16 cellular contexts compared by ENCODE assay signal in the genomic region with DNA sequence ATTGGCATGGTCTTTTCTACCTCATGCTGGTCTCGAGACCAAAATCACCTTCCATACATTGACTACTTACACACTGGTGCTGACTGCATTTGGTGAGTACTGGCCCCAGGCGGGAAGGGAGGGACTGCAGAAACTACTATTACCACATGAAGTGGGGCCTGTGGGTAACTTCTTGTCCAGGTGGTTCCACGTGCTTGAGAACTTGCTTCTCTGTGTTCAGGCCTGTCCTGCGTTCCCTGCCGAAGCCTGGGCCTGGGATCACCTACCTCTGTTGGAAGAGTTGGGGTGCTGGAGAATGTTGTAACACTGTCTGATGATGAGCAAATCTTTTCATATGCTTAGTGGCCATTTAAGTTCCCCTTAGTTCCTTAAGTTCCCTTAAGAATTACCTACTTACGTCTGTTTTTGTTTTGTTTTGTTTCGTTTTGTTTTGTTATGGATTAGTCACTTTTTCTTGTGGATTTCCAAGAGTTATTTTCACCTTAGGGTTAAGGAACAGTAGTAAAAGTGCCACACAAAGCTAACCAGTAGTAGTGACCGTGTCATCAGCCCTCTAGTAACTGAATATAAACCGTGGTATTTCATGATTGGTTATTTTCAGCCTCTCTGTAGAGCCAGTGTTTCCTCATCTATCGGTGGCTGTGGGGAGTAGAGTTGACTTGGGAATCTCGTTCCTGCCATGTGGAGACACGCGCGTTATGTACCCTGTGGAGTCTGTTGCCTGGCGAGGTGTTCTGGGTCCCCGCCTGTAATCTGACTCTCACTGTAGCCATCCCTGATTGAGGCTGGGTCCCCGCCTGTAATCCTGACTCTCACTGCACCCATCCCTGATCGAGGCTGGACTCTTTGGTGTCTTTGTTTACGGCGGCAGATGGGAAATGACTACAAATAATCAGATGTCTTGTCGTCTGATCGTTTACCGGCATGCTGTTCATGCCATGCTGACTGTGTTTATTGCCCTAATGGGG.
DNase-seq lines count a peak whose midpoint lies in the region; ATAC-seq and TF ChIP-seq lines count a peak whose summit lies in the region.
"Had no signal": no experiment of that assay in that cellular context is flagged by ENCODE, and none has a peak within 500 bp of the region (broad histone marks: within the 10 kb centered on the region; RNA-seq: fewer than 3 reads in every experiment).

No MANE protein-coding gene starts in this region.

- H3K4me3 Mint-ChIP-seq in CD14-positive monocyte: peak overlapping the region in 1 of 2 donors; percentile 46
- no peak overlapping the region; the same call in 2 of the 3 replicates for H3K4me3 Mint-ChIP-seq in GM23338
- H3K4me3 Mint-ChIP-seq in activated CD4-positive, alpha-beta memory T cell treated with anti-CD3 and anti-CD28 coated beads for 36 hours: no peak overlapping the region

- peaks cover 80% of the 10 kb centered on the region for H3K79me2 ChIP-seq in GM23338 (replicated peaks; ENCODE audit: insufficient read depth)

- TF ChIP-seq CTCF in CD14-positive monocyte (IDR thresholded peaks at IDR 0.05) (no peak), GM23338 (conservative IDR thresholded peaks at IDR 0.05; ENCODE audit: low read depth in 2 of 2) (no peak)

- no peak for DNase-seq in CD14-positive monocyte (ENCODE audit: low spot score)
- DNase-seq in GM23338 (ENCODE audit: low spot score): peak; percentile 58
- no peak for DNase-seq in activated CD4-positive, alpha-beta memory T cell treated with anti-CD3 and anti-CD28 coated beads for 36 hours
- DNase-seq in mesenteric fat pad (ENCODE audit: low spot score): peak; percentile 68
- no peak for DNase-seq in SKM-1 treated with dmso at 0.1 percent for 144 hours (lab: John Stamatoyannopoulos, UW; ENCODE audit: unreplicated experiment)
- no peak for DNase-seq in stimulated activated naive CD4-positive, alpha-beta T cell (lab: John Stamatoyannopoulos, UW)
- DNase-seq in AG08396 (ENCODE audit: low spot score): no peak
- DNase-seq: AML-193, cerebellar nuclear complex, DMS 273 treated with DMSO at 0.1 percent for 48 hours, mesendoderm, NCI-H345, small intestine had no signal

- CTCF ChIA-PET in activated CD4-positive, alpha-beta memory T cell treated with anti-CD3 and anti-CD28 coated beads for 36 hours (lab: Charles Lee): no interaction called here

- no peak overlapping the region for H3K4me3 ChIP-seq in GM23338
- H3K4me3 ChIP-seq: adrenal gland, Peyer's patch had no signal

- H2AFZ ChIP-seq in GM23338: no peak overlapping the region

- intact Hi-C loops in CD14-positive monocyte (cut with micrococcal nuclease): no loop called here
- intact Hi-C loops in activated CD4-positive, alpha-beta memory T cell treated with anti-CD3 and anti-CD28 coated beads for 36 hours (cut with micrococcal nuclease): no loop called here

- H3K36me3 Mint-ChIP-seq in CD14-positive monocyte: peaks cover 89 to 99% of the 10 kb centered on the region in 2 donors
- peaks cover 98% of the 10 kb centered on the region for H3K36me3 Mint-ChIP-seq in GM23338 (ENCODE audit: low read depth)
- H3K36me3 Mint-ChIP-seq in activated CD4-positive, alpha-beta memory T cell treated with anti-CD3 and anti-CD28 coated beads for 36 hours: peaks cover 69% of the 10 kb centered on the region

- no peaks in the 10 kb centered on the region for H3K9me2 ChIP-seq in GM23338 (ENCODE audit: insufficient read depth)

- H3K9me3 Mint-ChIP-seq in CD14-positive monocyte (no peaks in the 10 kb centered on the region), GM23338 (peaks cover 6% of the 10 kb centered on the region; the same call in 1 of the 3 replicates)
- H3K9me3 Mint-ChIP-seq in activated CD4-positive, alpha-beta memory T cell treated with anti-CD3 and anti-CD28 coated beads for 36 hours: no peaks in the 10 kb centered on the region

- H3K4me1 Mint-ChIP-seq in CD14-positive monocyte (peaks cover 32% of the 10 kb centered on the region), GM23338 (peaks cover 47% of the 10 kb centered on the region)
- H3K4me1 Mint-ChIP-seq in activated CD4-positive, alpha-beta memory T cell treated with anti-CD3 and anti-CD28 coated beads for 36 hours (ENCODE audit: low read depth): no peaks in the 10 kb centered on the region

- no peaks in the 10 kb centered on the region for H3K27me3 ChIP-seq in GM23338 (ENCODE audit: insufficient read depth)
- H3K27me3 ChIP-seq: adrenal gland, Peyer's patch had no signal

- H3K27ac Mint-ChIP-seq in CD14-positive monocyte (peak overlapping the region; percentile 90 to 97 (median 93)), GM23338 (peak overlapping the region; percentile 87)
- peak overlapping the region; percentile 34 for H3K27ac Mint-ChIP-seq in activated CD4-positive, alpha-beta memory T cell treated with anti-CD3 and anti-CD28 coated beads for 36 hours

- H3K4me1 ChIP-seq in GM23338 (ENCODE audit: insufficient read depth): peaks cover 14% of the 10 kb centered on the region

- H3K27me3 Mint-ChIP-seq in CD14-positive monocyte (ENCODE audit: low read depth in 3 of 3): peaks cover 0 to 5% (median 2%) of the 10 kb centered on the region in 3 donors
- H3K27me3 Mint-ChIP-seq in GM23338 (ENCODE audit: insufficient read depth, low read depth, poor library complexity): peaks cover 70% of the 10 kb centered on the region
- no peaks in the 10 kb centered on the region for H3K27me3 Mint-ChIP-seq in activated CD4-positive, alpha-beta memory T cell treated with anti-CD3 and anti-CD28 coated beads for 36 hours

- POLR2A ChIA-PET in activated CD4-positive, alpha-beta memory T cell treated with anti-CD3 and anti-CD28 coated beads for 36 hours (lab: Charles Lee): no interaction called here

- ATAC-seq in GM23338: peak; percentile 18
- no peak for ATAC-seq in GM19023 (IDR thresholded peaks at IDR 0.05; ENCODE audit: unreplicated experiment)

- H3K27ac ChIP-seq in GM23338 (ENCODE audit: low read depth): peak overlapping the region; percentile 83
- H3K27ac ChIP-seq: adrenal gland, Peyer's patch had no signal

- peaks cover 67% of the 10 kb centered on the region for H3K36me3 ChIP-seq in GM23338 (ENCODE audit: insufficient read depth)

- peaks cover 60% of the 10 kb centered on the region for H3F3A ChIP-seq in GM23338 (replicated peaks; ENCODE audit: low read depth)

- peaks cover 81% of the 10 kb centered on the region for H4K20me1 ChIP-seq in GM23338 (replicated peaks; ENCODE audit: insufficient read depth)

- 0 out of 2 replicates have a peak overlapping the region, but pooled peaks have one; percentile 8 for H3K4me2 ChIP-seq in GM23338

TF ChIP-seq in GM23338, 12 proteins besides CTCF, POLR2A, EP300 and RAD21:
- TF ChIP-seq NANOG (IDR thresholded peaks at IDR 0.05; ENCODE audit: borderline replicate concordance): peak; percentile 25; the same call in 1 of the 2 replicates
- no peak for TF ChIP-seq POLR2AphosphoS5 (IDR thresholded peaks at IDR 0.05; ENCODE audit: low read depth)

Comparison
In these comparisons a context has a peak if more than half of its experiments do, and no peak if none do; other contexts are left out.
1. DNase-seq: peak in GM23338 (single experiment) and mesenteric fat pad (single experiment); none in CD14-positive monocyte (single experiment), activated CD4-positive, alpha-beta memory T cell treated with anti-CD3 and anti-CD28 coated beads for 36 hours (single experiment), SKM-1 treated with dmso at 0.1 percent for 144 hours (single experiment), stimulated activated naive CD4-positive, alpha-beta T cell (0 of 6) and AG08396 (single experiment).
2. H3K27ac Mint-ChIP-seq: peak in every context shown above with its lines; median percentile 93 in CD14-positive monocyte; 87 in GM23338; 34 in activated CD4-positive, alpha-beta memory T cell treated with anti-CD3 and anti-CD28 coated beads for 36 hours.